Comparison of ENCODE assay signal across 8 cellular contexts in the genomic region with DNA sequence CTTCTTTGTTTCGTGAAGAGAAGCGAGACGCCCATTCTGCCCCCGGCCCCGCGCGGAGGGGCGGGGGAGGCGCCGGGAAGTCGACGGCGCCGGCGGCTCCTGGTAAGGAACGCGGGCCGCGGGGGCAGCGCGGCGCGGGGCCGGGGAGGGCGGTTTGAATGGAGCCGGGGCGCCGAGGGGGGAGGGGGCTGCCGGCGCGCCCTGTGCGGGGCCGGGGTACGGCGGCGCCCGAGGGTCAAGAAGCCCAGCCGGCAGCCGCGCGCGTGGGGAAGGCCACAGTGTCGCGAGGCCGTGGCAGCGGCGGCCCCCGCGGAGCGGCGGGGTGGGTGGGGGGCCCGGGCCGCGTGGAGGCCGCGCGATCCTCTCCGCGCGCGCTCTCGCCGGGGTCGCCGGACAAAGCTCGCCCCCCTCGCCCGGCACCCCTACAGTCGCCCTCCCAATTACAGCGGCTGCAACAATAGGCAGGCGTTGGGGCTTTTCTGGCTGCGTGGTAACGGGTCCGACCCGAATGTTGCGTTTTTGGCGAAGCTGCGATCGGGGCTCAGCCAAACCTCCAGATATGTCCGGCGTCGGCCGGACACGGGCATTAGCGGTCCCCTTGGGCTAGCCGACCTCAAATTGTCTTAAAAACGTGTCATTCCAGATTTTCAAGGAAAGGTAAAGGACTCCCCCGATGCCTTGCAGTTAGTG. TPM values are rescaled to one million over a fixed set of nuclear protein-coding genes. Genes with fewer than 3 reads are reported as not detected.
DNase-seq lines count a peak whose midpoint lies in the region; ATAC-seq lines count a peak whose summit lies in the region.

No MANE protein-coding gene starts in this region.

- H3K36me3 Mint-ChIP-seq in activated T-cell treated with anti-CD3 and anti-CD28 coated beads, Interleukin-2, amount 50 U/mL, for 72 hours (ENCODE audit: insufficient read depth in 2 of 2) = peaks cover 0 to 2% of the 10 kb centered on the region in 2 donors

- no peaks in the 10 kb centered on the region for H3K9me3 ChIP-seq in HUES48 (ENCODE audit: control insufficient read depth, insufficient read depth, low read length)

- DNase-seq in ELR (ENCODE audit: low read depth) (peak; percentile 55), globus pallidus (ENCODE audit: low spot score) (peak; percentile 28), nucleus accumbens (lab: John Stamatoyannopoulos, UW) (peak in 41 of 56 donors; percentile 13 to 87 (median 66)), GM19238 (ENCODE audit: insufficient read length, low spot score) (no peak), NCI-H2196 treated with DMSO at 0.1 percent for 48 hours (lab: John Stamatoyannopoulos, UW; ENCODE audit: unreplicated experiment) (no peak)
- DNase-seq in activated T-cell treated with anti-CD3 and anti-CD28 coated beads, Interleukin-2, amount 50 U/mL, for 72 hours = peak in 1 of 2 donors; percentile 80

- H3K4me1 ChIP-seq in HUES48 (ENCODE audit: control insufficient read depth, insufficient read depth, low read length) = peaks cover 8% of the 10 kb centered on the region

- peak overlapping the region; percentile 94 for H3K27ac ChIP-seq in HUES48 (ENCODE audit: low read depth, low read length)

- peak overlapping the region; percentile 100 for H3K4me3 ChIP-seq in HUES48 (ENCODE audit: low read depth, low read length)

- no peaks in the 10 kb centered on the region for H3K27me3 Mint-ChIP-seq in activated T-cell treated with anti-CD3 and anti-CD28 coated beads, Interleukin-2, amount 50 U/mL, for 72 hours (ENCODE audit: low read depth)

- no peaks in the 10 kb centered on the region for H3K27me3 ChIP-seq in HUES48 (ENCODE audit: control insufficient read depth, insufficient read depth, low read length)

- H3K9ac ChIP-seq in HUES48 (ENCODE audit: low read depth, low read length) = peak overlapping the region; percentile 87

- H3K4me1 Mint-ChIP-seq in activated T-cell treated with anti-CD3 and anti-CD28 coated beads, Interleukin-2, amount 50 U/mL, for 72 hours (ENCODE audit: low read depth) = peaks cover 50% of the 10 kb centered on the region

- no peaks in the 10 kb centered on the region for H3K36me3 ChIP-seq in HUES48 (ENCODE audit: control insufficient read depth, insufficient read depth, low read length)

- no peaks in the 10 kb centered on the region for H3K9me3 Mint-ChIP-seq in activated T-cell treated with anti-CD3 and anti-CD28 coated beads, Interleukin-2, amount 50 U/mL, for 72 hours

- ATAC-seq in GM21423 (IDR thresholded peaks at IDR 0.05; ENCODE audit: unreplicated experiment) = peak; percentile 33
- peak; percentile 56 to 58 for ATAC-seq in activated T-cell treated with anti-CD3 and anti-CD28 coated beads, Interleukin-2, amount 50 U/mL, for 72 hours (replicated peaks in 1 of 2)

- H3K27ac Mint-ChIP-seq in activated T-cell treated with anti-CD3 and anti-CD28 coated beads, Interleukin-2, amount 50 U/mL, for 72 hours = peak overlapping the region; percentile 36

- H3K4me3 Mint-ChIP-seq in activated T-cell treated with anti-CD3 and anti-CD28 coated beads, Interleukin-2, amount 50 U/mL, for 72 hours = peak overlapping the region; percentile 93

RNA-seq across cellular contexts. Expression of a gene that starts 0.4 kb away (rescaled TPM):
- 10 to 100 TPM; 80.5 to 83.2 TPM for total RNA-seq in activated T-cell treated with anti-CD3 and anti-CD28 coated beads, Interleukin-2, amount 50 U/mL, for 72 hours

RNA-seq across cellular contexts. Expression of a gene that starts 32.6 kb away (rescaled TPM):
- 10 to 100 TPM; 20.3 to 20.9 TPM for total RNA-seq in activated T-cell treated with anti-CD3 and anti-CD28 coated beads, Interleukin-2, amount 50 U/mL, for 72 hours

RNA-seq across cellular contexts. Expression of a gene that starts 32.8 kb away (rescaled TPM):
- total RNA-seq in activated T-cell treated with anti-CD3 and anti-CD28 coated beads, Interleukin-2, amount 50 U/mL, for 72 hours = 10 to 100 TPM; 47.0 to 47.9 TPM

Comparison
In these comparisons a context has a peak if more than half of its experiments do, and no peak if none do; other contexts are left out.
1. DNase-seq: peak in ELR (single experiment), globus pallidus (single experiment) and nucleus accumbens (41 of 56); none in GM19238 (single experiment) and NCI-H2196 treated with DMSO at 0.1 percent for 48 hours (single experiment).